ENCODE assay signal across 1 cellular context in genomic region chr7:100444311-100445278, GRCh38.
A peak's percentile ranks its signal among the peaks of the same experiment; 100 is the strongest.
TF ChIP-seq lines count a peak whose summit lies in the region.

No MANE protein-coding gene starts in this region.

TF ChIP-seq in HepG2, 621 proteins besides CTCF, POLR2A, EP300 and RAD21 (continued from another document and continues in another):
- TF ChIP-seq, protein P1, sequence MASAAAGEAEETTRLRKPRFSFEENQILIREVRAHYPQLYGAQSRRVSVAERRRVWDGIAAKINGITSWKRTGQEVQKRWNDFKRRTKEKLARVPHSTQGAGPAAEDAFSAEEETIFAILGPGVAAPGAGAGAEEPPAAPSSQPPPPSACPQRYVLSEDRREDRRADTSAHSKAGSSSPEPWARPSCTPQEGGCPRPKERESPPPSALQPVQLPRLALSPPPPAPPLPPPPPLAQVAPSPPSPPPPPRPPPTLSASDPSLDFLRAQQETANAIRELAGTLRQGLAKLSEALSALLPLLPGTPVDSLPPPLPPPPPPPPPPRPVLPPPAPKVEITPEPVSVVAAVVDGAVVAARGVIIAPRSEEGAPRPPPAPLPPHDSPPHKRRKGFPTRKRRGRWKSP (CRISPR knock-in tag; IDR thresholded peaks at IDR 0.05), result peak; percentile 66; the same call in 1 of the 2 replicates
- TF ChIP-seq, protein P2, sequence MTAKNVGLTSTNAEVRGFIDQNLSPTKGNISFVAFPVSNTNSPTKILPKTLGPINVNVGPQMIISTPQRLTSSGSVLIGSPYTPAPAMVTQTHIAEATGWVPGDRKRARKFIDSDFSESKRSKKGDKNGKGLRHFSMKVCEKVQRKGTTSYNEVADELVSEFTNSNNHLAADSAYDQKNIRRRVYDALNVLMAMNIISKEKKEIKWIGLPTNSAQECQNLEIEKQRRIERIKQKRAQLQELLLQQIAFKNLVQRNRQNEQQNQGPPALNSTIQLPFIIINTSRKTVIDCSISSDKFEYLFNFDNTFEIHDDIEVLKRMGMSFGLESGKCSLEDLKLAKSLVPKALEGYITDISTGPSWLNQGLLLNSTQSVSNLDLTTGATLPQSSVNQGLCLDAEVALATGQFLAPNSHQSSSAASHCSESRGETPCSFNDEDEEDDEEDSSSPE (CRISPR knock-in tag; IDR thresholded peaks at IDR 0.05), result peak; percentile 47; the same call in 1 of the 2 replicates
- TF ChIP-seq FOXJ3 (CRISPR knock-in tag; IDR thresholded peaks at IDR 0.05; ENCODE audit: borderline replicate concordance) (0 out of 2 replicates have a peak, but pooled peaks have one; percentile 32), MBD4 (IDR thresholded peaks at IDR 0.05; ENCODE audit: borderline replicate concordance, low read length) (no peak), ZNF761 (CRISPR knock-in tag; conservative IDR thresholded peaks at IDR 0.05) (peak; percentile 67; the same call in 1 of the 2 replicates), TBX2 (CRISPR knock-in tag; IDR thresholded peaks at IDR 0.05; ENCODE audit: borderline replicate concordance) (peak; percentile 91), ARID5B (CRISPR knock-in tag; IDR thresholded peaks at IDR 0.05) (peak; percentile 91), HOXA3 (CRISPR knock-in tag; IDR thresholded peaks at IDR 0.05) (peak; percentile 71), ZSCAN25 (CRISPR knock-in tag; IDR thresholded peaks at IDR 0.05) (peak; percentile 97), NR0B2 (CRISPR knock-in tag; IDR thresholded peaks at IDR 0.05) (0 out of 2 replicates have a peak, but pooled peaks have one; percentile 11), JARID2 (CRISPR knock-in tag; IDR thresholded peaks at IDR 0.05; ENCODE audit: insufficient replicate concordance) (peak; percentile 36), ELF3 (CRISPR knock-in tag; IDR thresholded peaks at IDR 0.05) (peak; percentile 89; the same call in 1 of the 2 replicates), PCBP1 (IDR thresholded peaks at IDR 0.05; ENCODE audit: borderline replicate concordance, low read depth, low read length) (no peak), SOX13 (IDR thresholded peaks at IDR 0.05) (peak; percentile 99), SOX13 (CRISPR knock-in tag; conservative IDR thresholded peaks at IDR 0.05 in 1 of 2, IDR thresholded peaks at IDR 0.05 in 1 of 2) (peak in 1 of 2 experiments; percentile 99; a peak in 2 of 4 replicates), ZNF275 (CRISPR knock-in tag; IDR thresholded peaks at IDR 0.05; ENCODE audit: borderline replicate concordance) (no peak), ZC3H4 (CRISPR knock-in tag; IDR thresholded peaks at IDR 0.05; ENCODE audit: borderline replicate concordance) (peak; percentile 67; the same call in 1 of the 2 replicates), MAZ (IDR thresholded peaks at IDR 0.05; ENCODE audit: borderline replicate concordance, low read depth, low read length) (peak; percentile 73), MAZ (CRISPR knock-in tag; IDR thresholded peaks at IDR 0.05; ENCODE audit: low read depth) (peak; percentile 85), ZNF12 (CRISPR knock-in tag; IDR thresholded peaks at IDR 0.05) (peak; percentile 64), TAF1 (CRISPR knock-in tag; IDR thresholded peaks at IDR 0.05) (peak; percentile 67), CREB1 (IDR thresholded peaks at IDR 0.05) (peak; percentile 50; the same call in 1 of the 2 replicates), CREB1 (CRISPR knock-in tag; IDR thresholded peaks at IDR 0.05) (peak; percentile 77), FOXM1 (CRISPR knock-in tag; IDR thresholded peaks at IDR 0.05) (no peak), TGIF2 (CRISPR knock-in tag; IDR thresholded peaks at IDR 0.05) (peak; percentile 89), ZNF260 (CRISPR knock-in tag; IDR thresholded peaks at IDR 0.05; ENCODE audit: borderline replicate concordance, low read depth) (no peak), KDM1A (CRISPR knock-in tag; IDR thresholded peaks at IDR 0.05) (peak; percentile 78; the same call in 1 of the 2 replicates), REXO4 (CRISPR knock-in tag; IDR thresholded peaks at IDR 0.05; ENCODE audit: borderline replicate concordance) (no peak), FOXA3 (CRISPR knock-in tag; IDR thresholded peaks at IDR 0.05) (peak; percentile 68), RFX3 (CRISPR knock-in tag; IDR thresholded peaks at IDR 0.05) (no peak), JDP2 (CRISPR knock-in tag; IDR thresholded peaks at IDR 0.05; ENCODE audit: borderline replicate concordance) (no peak), TEAD3 (CRISPR knock-in tag; optimal IDR thresholded peaks at IDR 0.05; ENCODE audit: borderline replicate concordance) (peak; percentile 52), BCL6 (CRISPR knock-in tag; IDR thresholded peaks at IDR 0.05) (peak; percentile 68; the same call in 1 of the 2 replicates), ZNF747 (CRISPR knock-in tag; IDR thresholded peaks at IDR 0.05; ENCODE audit: borderline replicate concordance) (peak; percentile 61; the same call in 1 of the 2 replicates)
- TF ChIP-seq, protein P3, sequence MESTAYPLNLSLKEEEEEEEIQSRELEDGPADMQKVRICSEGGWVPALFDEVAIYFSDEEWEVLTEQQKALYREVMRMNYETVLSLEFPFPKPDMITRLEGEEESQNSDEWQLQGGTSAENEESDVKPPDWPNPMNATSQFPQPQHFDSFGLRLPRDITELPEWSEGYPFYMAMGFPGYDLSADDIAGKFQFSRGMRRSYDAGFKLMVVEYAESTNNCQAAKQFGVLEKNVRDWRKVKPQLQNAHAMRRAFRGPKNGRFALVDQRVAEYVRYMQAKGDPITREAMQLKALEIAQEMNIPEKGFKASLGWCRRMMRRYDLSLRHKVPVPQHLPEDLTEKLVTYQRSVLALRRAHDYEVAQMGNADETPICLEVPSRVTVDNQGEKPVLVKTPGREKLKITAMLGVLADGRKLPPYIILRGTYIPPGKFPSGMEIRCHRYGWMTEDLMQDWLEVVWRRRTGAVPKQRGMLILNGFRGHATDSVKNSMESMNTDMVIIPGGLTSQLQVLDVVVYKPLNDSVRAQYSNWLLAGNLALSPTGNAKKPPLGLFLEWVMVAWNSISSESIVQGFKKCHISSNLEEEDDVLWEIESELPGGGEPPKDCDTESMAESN (CRISPR knock-in tag; conservative IDR thresholded peaks at IDR 0.05), result peak; percentile 91
- TF ChIP-seq, protein P4, sequence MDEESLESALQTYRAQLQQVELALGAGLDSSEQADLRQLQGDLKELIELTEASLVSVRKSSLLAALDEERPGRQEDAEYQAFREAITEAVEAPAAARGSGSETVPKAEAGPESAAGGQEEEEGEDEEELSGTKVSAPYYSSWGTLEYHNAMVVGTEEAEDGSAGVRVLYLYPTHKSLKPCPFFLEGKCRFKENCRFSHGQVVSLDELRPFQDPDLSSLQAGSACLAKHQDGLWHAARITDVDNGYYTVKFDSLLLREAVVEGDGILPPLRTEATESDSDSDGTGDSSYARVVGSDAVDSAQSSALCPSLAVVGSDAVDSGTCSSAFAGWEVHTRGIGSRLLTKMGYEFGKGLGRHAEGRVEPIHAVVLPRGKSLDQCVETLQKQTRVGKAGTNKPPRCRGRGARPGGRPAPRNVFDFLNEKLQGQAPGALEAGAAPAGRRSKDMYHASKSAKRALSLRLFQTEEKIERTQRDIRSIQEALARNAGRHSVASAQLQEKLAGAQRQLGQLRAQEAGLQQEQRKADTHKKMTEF (CRISPR knock-in tag; IDR thresholded peaks at IDR 0.05), result peak; percentile 91
- TF ChIP-seq, protein P5, sequence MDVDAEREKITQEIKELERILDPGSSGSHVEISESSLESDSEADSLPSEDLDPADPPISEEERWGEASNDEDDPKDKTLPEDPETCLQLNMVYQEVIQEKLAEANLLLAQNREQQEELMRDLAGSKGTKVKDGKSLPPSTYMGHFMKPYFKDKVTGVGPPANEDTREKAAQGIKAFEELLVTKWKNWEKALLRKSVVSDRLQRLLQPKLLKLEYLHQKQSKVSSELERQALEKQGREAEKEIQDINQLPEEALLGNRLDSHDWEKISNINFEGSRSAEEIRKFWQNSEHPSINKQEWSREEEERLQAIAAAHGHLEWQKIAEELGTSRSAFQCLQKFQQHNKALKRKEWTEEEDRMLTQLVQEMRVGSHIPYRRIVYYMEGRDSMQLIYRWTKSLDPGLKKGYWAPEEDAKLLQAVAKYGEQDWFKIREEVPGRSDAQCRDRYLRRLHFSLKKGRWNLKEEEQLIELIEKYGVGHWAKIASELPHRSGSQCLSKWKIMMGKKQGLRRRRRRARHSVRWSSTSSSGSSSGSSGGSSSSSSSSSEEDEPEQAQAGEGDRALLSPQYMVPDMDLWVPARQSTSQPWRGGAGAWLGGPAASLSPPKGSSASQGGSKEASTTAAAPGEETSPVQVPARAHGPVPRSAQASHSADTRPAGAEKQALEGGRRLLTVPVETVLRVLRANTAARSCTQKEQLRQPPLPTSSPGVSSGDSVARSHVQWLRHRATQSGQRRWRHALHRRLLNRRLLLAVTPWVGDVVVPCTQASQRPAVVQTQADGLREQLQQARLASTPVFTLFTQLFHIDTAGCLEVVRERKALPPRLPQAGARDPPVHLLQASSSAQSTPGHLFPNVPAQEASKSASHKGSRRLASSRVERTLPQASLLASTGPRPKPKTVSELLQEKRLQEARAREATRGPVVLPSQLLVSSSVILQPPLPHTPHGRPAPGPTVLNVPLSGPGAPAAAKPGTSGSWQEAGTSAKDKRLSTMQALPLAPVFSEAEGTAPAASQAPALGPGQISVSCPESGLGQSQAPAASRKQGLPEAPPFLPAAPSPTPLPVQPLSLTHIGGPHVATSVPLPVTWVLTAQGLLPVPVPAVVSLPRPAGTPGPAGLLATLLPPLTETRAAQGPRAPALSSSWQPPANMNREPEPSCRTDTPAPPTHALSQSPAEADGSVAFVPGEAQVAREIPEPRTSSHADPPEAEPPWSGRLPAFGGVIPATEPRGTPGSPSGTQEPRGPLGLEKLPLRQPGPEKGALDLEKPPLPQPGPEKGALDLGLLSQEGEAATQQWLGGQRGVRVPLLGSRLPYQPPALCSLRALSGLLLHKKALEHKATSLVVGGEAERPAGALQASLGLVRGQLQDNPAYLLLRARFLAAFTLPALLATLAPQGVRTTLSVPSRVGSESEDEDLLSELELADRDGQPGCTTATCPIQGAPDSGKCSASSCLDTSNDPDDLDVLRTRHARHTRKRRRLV (CRISPR knock-in tag; IDR thresholded peaks at IDR 0.05), result peak; percentile 40; the same call in 1 of the 2 replicates
- TF ChIP-seq, protein P6, sequence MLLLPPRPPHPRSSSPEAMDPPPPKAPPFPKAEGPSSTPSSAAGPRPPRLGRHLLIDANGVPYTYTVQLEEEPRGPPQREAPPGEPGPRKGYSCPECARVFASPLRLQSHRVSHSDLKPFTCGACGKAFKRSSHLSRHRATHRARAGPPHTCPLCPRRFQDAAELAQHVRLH (CRISPR knock-in tag; IDR thresholded peaks at IDR 0.05; ENCODE audit: borderline replicate concordance, low read depth), result peak; percentile 78
- TF ChIP-seq, protein P7, sequence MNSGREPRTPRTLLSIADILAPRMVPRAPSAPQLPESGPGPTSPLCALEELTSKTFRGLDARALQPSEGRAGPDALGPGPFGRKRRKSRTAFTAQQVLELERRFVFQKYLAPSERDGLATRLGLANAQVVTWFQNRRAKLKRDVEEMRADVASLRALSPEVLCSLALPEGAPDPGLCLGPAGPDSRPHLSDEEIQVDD (CRISPR knock-in tag; IDR thresholded peaks at IDR 0.05; ENCODE audit: borderline replicate concordance), result no peak
- TF ChIP-seq, protein P8, sequence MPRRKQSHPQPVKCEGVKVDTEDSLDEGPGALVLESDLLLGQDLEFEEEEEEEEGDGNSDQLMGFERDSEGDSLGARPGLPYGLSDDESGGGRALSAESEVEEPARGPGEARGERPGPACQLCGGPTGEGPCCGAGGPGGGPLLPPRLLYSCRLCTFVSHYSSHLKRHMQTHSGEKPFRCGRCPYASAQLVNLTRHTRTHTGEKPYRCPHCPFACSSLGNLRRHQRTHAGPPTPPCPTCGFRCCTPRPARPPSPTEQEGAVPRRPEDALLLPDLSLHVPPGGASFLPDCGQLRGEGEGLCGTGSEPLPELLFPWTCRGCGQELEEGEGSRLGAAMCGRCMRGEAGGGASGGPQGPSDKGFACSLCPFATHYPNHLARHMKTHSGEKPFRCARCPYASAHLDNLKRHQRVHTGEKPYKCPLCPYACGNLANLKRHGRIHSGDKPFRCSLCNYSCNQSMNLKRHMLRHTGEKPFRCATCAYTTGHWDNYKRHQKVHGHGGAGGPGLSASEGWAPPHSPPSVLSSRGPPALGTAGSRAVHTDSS (CRISPR knock-in tag; conservative IDR thresholded peaks at IDR 0.05), result no peak
